In genomic region chr2:216590780-216591179, GRCh38 we compare ENCODE assay signal across 1 cellular context.
TF ChIP-seq lines count a peak whose summit lies in the region.

No MANE protein-coding gene starts in this region.

TF ChIP-seq in GM23338, 12 proteins besides CTCF, POLR2A, EP300 and RAD21:
- TF ChIP-seq ZNF462 (CRISPR knock-in tag; IDR thresholded peaks at IDR 0.05), result 0 out of 2 replicates have a peak, but pooled peaks have one; percentile 35
- no peak for TF ChIP-seq ZNF331 (CRISPR knock-in tag; IDR thresholded peaks at IDR 0.05; ENCODE audit: low read depth)
